In genomic region chr1:56145524-56145923, GRCh38 we compare ENCODE assay signal across 17 cellular contexts.
"Had no signal": no experiment of that assay in that cellular context is flagged by ENCODE, and none has a peak within 500 bp of the region (broad histone marks: within the 10 kb centered on the region; RNA-seq: fewer than 3 reads in every experiment).

No MANE protein-coding gene starts in this region.

- H3K4me3 Mint-ChIP-seq: effector memory CD8-positive, alpha-beta T cell; naive thymus-derived CD4-positive, alpha-beta T cell; nephron progenitor cell had no signal

- H3K27ac ChIP-seq: epithelial cell of prostate, ovary, upper lobe of left lung had no signal

- ATAC-seq: effector memory CD8-positive, alpha-beta T cell; left colon; naive thymus-derived CD4-positive, alpha-beta T cell had no signal

- H3K27me3 Mint-ChIP-seq: effector memory CD8-positive, alpha-beta T cell had no signal

- H3K27ac Mint-ChIP-seq: effector memory CD8-positive, alpha-beta T cell; naive thymus-derived CD4-positive, alpha-beta T cell; nephron progenitor cell had no signal

- H3K9me3 ChIP-seq: esophagus squamous epithelium, heart left ventricle, ovary, upper lobe of left lung had no signal

- H3K9me3 Mint-ChIP-seq: nephron progenitor cell had no signal

- H3K4me1 Mint-ChIP-seq: naive thymus-derived CD4-positive, alpha-beta T cell; nephron progenitor cell had no signal

- H3K4me3 ChIP-seq: esophagus squamous epithelium, heart left ventricle, ovary, upper lobe of left lung had no signal

- H3K36me3 ChIP-seq: esophagus squamous epithelium, heart left ventricle, ovary, upper lobe of left lung had no signal

- DNase-seq: effector memory CD8-positive, alpha-beta T cell; esophagus squamous epithelium; foreskin fibroblast; heart left ventricle; hippocampal formation; left colon; mesendoderm; naive thymus-derived CD4-positive, alpha-beta T cell; nephron progenitor cell; ovary; right cardiac atrium; small intestine; stimulated activated CD4-positive, alpha-beta T cell treated with anti-CD3 and anti-CD28 coated beads, Interleukin-12 subunit alpha, Interleukin-12 subunit beta, amount 100 ng/mL, for 4 hours; stimulated activated CD4-positive, alpha-beta T cell treated with anti-CD3 and anti-CD28 coated beads, Interleukin-2, amount 100 ng/mL, for 48 hours; stimulated activated naive CD4-positive, alpha-beta T cell treated with Interleukin-2 at 50 U/mL for 16 hours; upper lobe of left lung had no signal

- H3K27me3 ChIP-seq: esophagus squamous epithelium, heart left ventricle, ovary, upper lobe of left lung had no signal

- H3K36me3 Mint-ChIP-seq: naive thymus-derived CD4-positive, alpha-beta T cell had no signal
